In genomic region chrX:17214962-17215361, GRCh38 we compare ENCODE assay signal across 25 cellular contexts.
"Had no signal": no experiment of that assay in that cellular context is flagged by ENCODE, and none has a peak within 500 bp of the region (broad histone marks: within the 10 kb centered on the region; RNA-seq: fewer than 3 reads in every experiment).

No MANE protein-coding gene starts in this region.

- H3K27ac ChIP-seq: testis had no signal

- H3K4me3 Mint-ChIP-seq: activated B cell treated with CpG ODN at 0.5 μM for 24 hours; activated CD8-positive, alpha-beta T cell treated with anti-CD3 and anti-CD28 coated beads for 36 hours; activated naive CD4-positive, alpha-beta T cell treated with anti-CD3 and anti-CD28 coated beads, Interleukin-2, amount 50 U/mL, for 24 hours; activated naive CD8-positive, alpha-beta T cell treated with anti-CD3 and anti-CD28 coated beads, Interleukin-2, amount 50 U/mL, for 24 hours; activated T-cell treated with anti-CD3 and anti-CD28 coated beads, Interleukin-2, amount 50 U/mL, for 4 hours; activated T-helper 17 cell treated with anti-CD3 and anti-CD28 coated beads, Interleukin-2, amount 50 U/mL, for 72 hours; brain; effector memory CD8-positive, alpha-beta T cell; nephron; stimulated activated naive B cell treated with anti-CD40 and anti-IgM and Interleukin-4, amounts not matched to agents 10 μg/mL and 1 μg/mL and 100 μg/mL, for 72 hours; T-helper 2 cell treated with Interferon-gamma antibody and Interleukin-4, amounts not matched to agents 5 μg/mL and 100 μg/mL, for 36 hours had no signal

- H3K27me3 ChIP-seq: testis had no signal

- ATAC-seq: activated CD8-positive, alpha-beta T cell treated with anti-CD3 and anti-CD28 coated beads for 36 hours; activated naive CD8-positive, alpha-beta T cell treated with anti-CD3 and anti-CD28 coated beads, Interleukin-2, amount 50 U/mL, for 24 hours; activated T-cell treated with anti-CD3 and anti-CD28 coated beads, Interleukin-2, amount 50 U/mL, for 4 hours; activated T-helper 17 cell treated with anti-CD3 and anti-CD28 coated beads, Interleukin-2, amount 50 U/mL, for 72 hours; effector memory CD8-positive, alpha-beta T cell; left ventricle myocardium superior; stimulated activated naive B cell treated with anti-CD40 and anti-IgM and Interleukin-4, amounts not matched to agents 10 μg/mL and 1 μg/mL and 100 μg/mL, for 72 hours had no signal

- H3K27ac Mint-ChIP-seq: activated B cell treated with CpG ODN at 0.5 μM for 24 hours; activated CD8-positive, alpha-beta T cell treated with anti-CD3 and anti-CD28 coated beads for 36 hours; activated naive CD4-positive, alpha-beta T cell treated with anti-CD3 and anti-CD28 coated beads, Interleukin-2, amount 50 U/mL, for 24 hours; activated naive CD8-positive, alpha-beta T cell treated with anti-CD3 and anti-CD28 coated beads, Interleukin-2, amount 50 U/mL, for 24 hours; activated T-helper 17 cell treated with anti-CD3 and anti-CD28 coated beads, Interleukin-2, amount 50 U/mL, for 72 hours; brain; effector memory CD8-positive, alpha-beta T cell; nephron; progenitor cell of endocrine pancreas; stimulated activated naive B cell treated with anti-CD40 and anti-IgM and Interleukin-4, amounts not matched to agents 10 μg/mL and 1 μg/mL and 100 μg/mL, for 72 hours; T-helper 2 cell treated with Interferon-gamma antibody and Interleukin-4, amounts not matched to agents 5 μg/mL and 100 μg/mL, for 36 hours had no signal

- H3K4me1 Mint-ChIP-seq: activated B cell treated with CpG ODN at 0.5 μM for 24 hours; activated naive CD4-positive, alpha-beta T cell treated with anti-CD3 and anti-CD28 coated beads, Interleukin-2, amount 50 U/mL, for 24 hours; activated naive CD8-positive, alpha-beta T cell treated with anti-CD3 and anti-CD28 coated beads, Interleukin-2, amount 50 U/mL, for 24 hours; activated T-helper 17 cell treated with anti-CD3 and anti-CD28 coated beads, Interleukin-2, amount 50 U/mL, for 72 hours; brain; nephron; stimulated activated naive B cell treated with anti-CD40 and anti-IgM and Interleukin-4, amounts not matched to agents 10 μg/mL and 1 μg/mL and 100 μg/mL, for 72 hours had no signal

- DNase-seq: activated B cell treated with CpG ODN at 0.5 μM for 24 hours; activated CD4-positive, alpha-beta T cell treated with anti-CD3 and anti-CD28 coated beads, Interleukin-2, amount 50 U/mL, for 1 hour; activated CD8-positive, alpha-beta T cell treated with anti-CD3 and anti-CD28 coated beads for 36 hours; activated naive CD8-positive, alpha-beta T cell treated with anti-CD3 and anti-CD28 coated beads, Interleukin-2, amount 50 U/mL, for 24 hours; activated T-cell treated with anti-CD3 and anti-CD28 coated beads, Interleukin-2, amount 50 U/mL, for 4 hours; amygdala; caudate nucleus; cortex of kidney; effector memory CD8-positive, alpha-beta T cell; erythroblast; glutamatergic neuron; islet precursor cell; left ventricle myocardium superior; stimulated activated CD4-positive, alpha-beta T cell treated with anti-CD3 and anti-CD28 coated beads, Interleukin-15, amount 100 ng/mL, for 24 hours; stimulated activated CD4-positive, alpha-beta T cell treated with anti-CD3 and anti-CD28 coated beads, Interleukin-2, amount 100 ng/mL, for 24 hours; stimulated activated naive B cell treated with anti-CD40 and anti-IgM and Interleukin-4, amounts not matched to agents 10 μg/mL and 1 μg/mL and 100 μg/mL, for 72 hours; T-helper 1 cell; testis; trophoblast cell had no signal

- H3K9me3 ChIP-seq: testis had no signal

- H3K27me3 Mint-ChIP-seq: activated B cell treated with CpG ODN at 0.5 μM for 24 hours; activated naive CD8-positive, alpha-beta T cell treated with anti-CD3 and anti-CD28 coated beads, Interleukin-2, amount 50 U/mL, for 24 hours; activated T-helper 17 cell treated with anti-CD3 and anti-CD28 coated beads, Interleukin-2, amount 50 U/mL, for 72 hours had no signal

- H3K9me3 Mint-ChIP-seq: activated CD8-positive, alpha-beta T cell treated with anti-CD3 and anti-CD28 coated beads for 36 hours; activated naive CD4-positive, alpha-beta T cell treated with anti-CD3 and anti-CD28 coated beads, Interleukin-2, amount 50 U/mL, for 24 hours; activated T-helper 17 cell treated with anti-CD3 and anti-CD28 coated beads, Interleukin-2, amount 50 U/mL, for 72 hours had no signal

- H3K36me3 Mint-ChIP-seq: activated naive CD4-positive, alpha-beta T cell treated with anti-CD3 and anti-CD28 coated beads, Interleukin-2, amount 50 U/mL, for 24 hours; brain; stimulated activated naive B cell treated with anti-CD40 and anti-IgM and Interleukin-4, amounts not matched to agents 10 μg/mL and 1 μg/mL and 100 μg/mL, for 72 hours had no signal

- H3K4me3 ChIP-seq: testis had no signal

- H3K4me1 ChIP-seq: testis had no signal
